ENCODE assay signal across 8 cellular contexts in the genomic region with DNA sequence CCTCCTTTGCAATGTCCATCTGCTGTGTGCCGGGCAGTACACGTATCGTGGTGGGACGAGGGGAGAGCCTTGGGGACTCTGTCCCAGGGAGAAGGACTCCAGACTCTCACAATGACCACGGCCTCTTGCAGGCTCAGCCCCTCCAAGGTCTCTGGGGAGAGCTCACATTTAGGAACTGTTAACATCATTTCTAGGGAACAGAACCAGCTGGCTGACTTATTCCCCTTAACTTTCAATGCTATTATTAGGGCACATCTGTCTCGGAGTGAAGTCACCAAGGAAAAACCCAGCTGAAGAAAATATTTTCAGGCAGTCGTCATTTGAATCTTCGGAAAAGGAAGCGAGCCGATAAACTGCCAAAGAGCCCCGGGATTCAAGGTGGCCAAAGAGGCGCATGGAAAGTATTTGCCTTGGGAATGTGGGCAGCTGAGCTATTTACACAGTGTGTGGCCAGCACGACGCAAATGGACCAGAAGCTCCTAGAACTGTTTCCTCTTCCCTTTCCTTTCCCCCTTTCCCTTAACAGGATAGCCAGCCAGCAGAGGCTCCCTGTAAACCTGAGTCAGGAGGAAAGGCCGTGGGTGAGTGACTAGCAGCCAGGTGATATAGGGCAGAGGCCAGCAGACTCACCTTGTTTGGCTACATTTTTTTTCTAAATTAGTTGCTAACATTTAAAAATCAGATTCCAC.
DNase-seq lines count a peak whose midpoint lies in the region; ATAC-seq and TF ChIP-seq lines count a peak whose summit lies in the region.

No MANE protein-coding gene starts in this region.

- H3K4me2 ChIP-seq in PC-9 (peak overlapping the region; percentile 53), osteoblast (ENCODE audit: insufficient read depth, low read length) (peak overlapping the region; percentile 35)

- peaks cover 36% of the 10 kb centered on the region for H3F3A ChIP-seq in PC-9 (ENCODE audit: insufficient read depth, low read depth)

- POLR2A ChIA-PET in BJ (lab: Charles Lee) (interaction anchor here (1.2 kb wide), 1 partner anchor 11 kb away, joined by 3 read pairs; no protein-coding TSS in a partner anchor), PC-9 (lab: Charles Lee; ENCODE audit: unreplicated experiment) (no interaction called here)

- ATAC-seq in GM21423 (IDR thresholded peaks at IDR 0.05; ENCODE audit: unreplicated experiment): no peak

- H3K36me3 ChIP-seq in BJ (ENCODE audit: control insufficient read depth, insufficient read depth, low read length) (no peaks in the 10 kb centered on the region), PC-9 (ENCODE audit: low read depth) (no peaks in the 10 kb centered on the region), osteoblast (ENCODE audit: insufficient read depth, low read length) (no peaks in the 10 kb centered on the region)

- peaks cover 23% of the 10 kb centered on the region; the same call in 1 of the 2 replicates for H3K79me2 ChIP-seq in PC-9 (ENCODE audit: low read depth)
- no peaks in the 10 kb centered on the region for H3K79me2 ChIP-seq in osteoblast (ENCODE audit: insufficient read depth, low read length)

- BruUV-seq in PC-9 (replicated peaks; lab: Mats Ljungman, UMichigan): no TSS peak

- CTCF ChIA-PET in BJ (lab: Yijun Ruan, JAX): interaction anchor here (0.9 to 2.1 kb wide), 5 partner anchors 13 to 163 kb away, joined by 3 to 8 read pairs (median 3); no protein-coding TSS in a partner anchor
- CTCF ChIA-PET in PC-9 (lab: Charles Lee): interaction anchor here (0.6 kb wide), 1 partner anchor 132 kb away, joined by 5 read pairs; no protein-coding TSS in a partner anchor

- peaks cover 42% of the 10 kb centered on the region for H3K4me1 ChIP-seq in PC-9 (replicated peaks; ENCODE audit: insufficient read depth)
- H3K4me1 ChIP-seq in osteoblast (ENCODE audit: insufficient read depth, low read length): peaks cover 32% of the 10 kb centered on the region

- H2AFZ ChIP-seq in PC-9 (no peak overlapping the region), osteoblast (ENCODE audit: low read length) (no peak overlapping the region)

- H3K9me2 ChIP-seq in PC-9 (ENCODE audit: insufficient read depth): no peaks in the 10 kb centered on the region

- H3K4me3 ChIP-seq in BJ (ENCODE audit: low read depth, low read length): no peak overlapping the region
- no peak overlapping the region; the same call in 1 of the 2 replicates for H3K4me3 ChIP-seq in PC-9
- H3K4me3 ChIP-seq in osteoblast (ENCODE audit: insufficient read depth, low read length): peak overlapping the region; percentile 31

- DNase-seq in BJ (ENCODE audit: low read depth) (peak; percentile 82), PC-9 (peak in 1 of 2 experiments; percentile 48), fibroblast of peridontal ligament (ENCODE audit: extremely low read depth) (peak; percentile 80), osteoblast (ENCODE audit: insufficient read length, low spot score, missing footprints) (peak; percentile 81), LoVo (ENCODE audit: low spot score) (no peak), globus pallidus (ENCODE audit: low spot score) (no peak), iPS-NIHi7 (ENCODE audit: extremely low spot score) (no peak)

- no peaks in the 10 kb centered on the region for H3K9me3 ChIP-seq in PC-9 (ENCODE audit: insufficient read depth, low read depth)
- no peaks in the 10 kb centered on the region for H3K9me3 ChIP-seq in osteoblast (ENCODE audit: low read depth, low read length)

- no peak overlapping the region for H3K27ac ChIP-seq in PC-9
- peak overlapping the region; percentile 76 for H3K27ac ChIP-seq in osteoblast (ENCODE audit: low read depth, low read length)

- no peak for TF ChIP-seq CTCF in BJ (IDR thresholded peaks at IDR 0.05; ENCODE audit: insufficient read depth, low read depth, low read length)
- TF ChIP-seq CTCF in PC-9 (conservative IDR thresholded peaks at IDR 0.05): no peak
- no peak for TF ChIP-seq CTCF in osteoblast (IDR thresholded peaks at IDR 0.05; ENCODE audit: extremely low read depth, low read depth, low read length)

- H3K27me3 ChIP-seq in BJ (ENCODE audit: control insufficient read depth, insufficient read depth, low read length): no peaks in the 10 kb centered on the region
- H3K27me3 ChIP-seq in PC-9 (ENCODE audit: insufficient read depth, low read depth): no peaks in the 10 kb centered on the region
- H3K27me3 ChIP-seq in osteoblast (ENCODE audit: insufficient read depth, low read length): no peaks in the 10 kb centered on the region

- intact Hi-C loops in PC-9 (cut with micrococcal nuclease; ENCODE audit: unreplicated experiment): loop anchor here (5.0 kb wide), 1 partner anchor 73 kb away; a partner anchor contains a TSS

- H4K20me1 ChIP-seq in PC-9 (ENCODE audit: insufficient read depth): no peaks in the 10 kb centered on the region
- no peaks in the 10 kb centered on the region for H4K20me1 ChIP-seq in osteoblast (ENCODE audit: insufficient read depth, low read length)

Comparison
In these comparisons a context has a peak if more than half of its experiments do, and no peak if none do; other contexts are left out.
1. DNase-seq: peak in BJ (single experiment), fibroblast of peridontal ligament (single experiment) and osteoblast (single experiment); none in LoVo (single experiment), globus pallidus (single experiment) and iPS-NIHi7 (single experiment).